In the genomic region with DNA sequence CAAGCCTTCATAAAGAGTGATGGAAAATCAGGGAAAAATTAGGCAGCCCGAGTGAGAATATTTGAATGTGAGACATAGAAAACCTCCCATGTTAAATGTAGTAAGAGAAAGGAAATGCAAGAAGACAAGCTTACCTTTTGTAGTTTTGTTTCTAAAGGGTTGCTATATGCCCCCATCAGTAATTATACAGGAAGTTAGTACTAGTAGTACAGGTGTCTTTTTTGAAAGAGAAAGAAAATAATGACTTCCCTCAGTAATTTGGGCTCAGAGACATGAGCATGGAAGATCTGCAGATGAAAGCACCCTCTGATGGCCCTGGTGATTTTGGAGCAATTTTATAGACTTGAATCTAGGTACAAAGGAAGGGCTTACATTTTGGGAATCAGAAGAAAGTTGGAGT, we compare ENCODE assay signal across 11 cellular contexts.
A peak's percentile ranks its signal among the peaks of the same experiment; 100 is the strongest.
DNase-seq lines count a peak whose midpoint lies in the region; ATAC-seq and TF ChIP-seq lines count a peak whose summit lies in the region.
"Had no signal": no experiment of that assay in that cellular context is flagged by ENCODE, and none has a peak within 500 bp of the region (broad histone marks: within the 10 kb centered on the region; RNA-seq: fewer than 3 reads in every experiment).

No MANE protein-coding gene starts in this region.

- H3K36me3 Mint-ChIP-seq in nephron progenitor cell (ENCODE audit: low read depth), result peaks cover 25% of the 10 kb centered on the region

- no peaks in the 10 kb centered on the region for H3K4me1 Mint-ChIP-seq in nephron progenitor cell

- H3K27me3 Mint-ChIP-seq in nephron progenitor cell (ENCODE audit: low read depth, poor library complexity), result no peaks in the 10 kb centered on the region

- no peak for TF ChIP-seq CTCF in nephron progenitor cell (IDR thresholded peaks at IDR 0.05)

- no peaks in the 10 kb centered on the region for H3K9me3 Mint-ChIP-seq in nephron progenitor cell
- H3K9me3 Mint-ChIP-seq: immature natural killer cell had no signal

- DNase-seq in nephron progenitor cell (no peak), CD1c-positive myeloid dendritic cell (ENCODE audit: extremely low spot score) (no peak), NCI-H1436 (lab: John Stamatoyannopoulos, UW) (no peak), T-helper 1 cell (no peak)
- DNase-seq: body of pancreas, immature natural killer cell, Karpas-422, natural killer cell had no signal

- ATAC-seq in GM19035 (IDR thresholded peaks at IDR 0.05; ENCODE audit: unreplicated experiment) (peak; percentile 88), GM21825 (IDR thresholded peaks at IDR 0.05; ENCODE audit: unreplicated experiment) (peak; percentile 88), HG03354 (IDR thresholded peaks at IDR 0.05; ENCODE audit: poor library complexity, severe bottlenecking, unreplicated experiment) (peak; percentile 96)
- ATAC-seq: body of pancreas, natural killer cell had no signal

- peak overlapping the region; percentile 17 for H3K27ac Mint-ChIP-seq in nephron progenitor cell
- H3K27ac Mint-ChIP-seq: immature natural killer cell, natural killer cell had no signal

- H3K4me3 Mint-ChIP-seq in nephron progenitor cell, result no peak overlapping the region
- H3K4me3 Mint-ChIP-seq: immature natural killer cell, natural killer cell had no signal
